In genomic region chr12:51904951-51905471, GRCh38 we compare ENCODE assay signal across 13 cellular contexts. TPM values are rescaled to one million over a fixed set of nuclear protein-coding genes. Genes with fewer than 3 reads are reported as not detected.
DNase-seq lines count a peak whose midpoint lies in the region; ATAC-seq, FAIRE-seq and TF ChIP-seq lines count a peak whose summit lies in the region.
"Had no signal": no experiment of that assay in that cellular context is flagged by ENCODE, and none has a peak within 500 bp of the region (broad histone marks: within the 10 kb centered on the region; RNA-seq: fewer than 3 reads in every experiment).

No MANE protein-coding gene starts in this region.

- H3K27me3 ChIP-seq in GM23248 (replicated peaks; ENCODE audit: insufficient read depth) (no peaks in the 10 kb centered on the region), stomach (peaks cover 0 to 49% (median 19%) of the 10 kb centered on the region in 3 donors)

- TF ChIP-seq EP300 in stomach (IDR thresholded peaks at IDR 0.05): no peak

- no peaks in the 10 kb centered on the region for H4K20me1 ChIP-seq in GM23248 (ENCODE audit: insufficient read depth)

- H3K4me1 ChIP-seq in GM23248 (ENCODE audit: insufficient read depth): peaks cover 43% of the 10 kb centered on the region
- peaks cover 3 to 9% of the 10 kb centered on the region in 2 donors for H3K4me1 ChIP-seq in kidney (ENCODE audit: control insufficient read depth in 1 of 2, insufficient read depth in 1 of 2, low read depth in 1 of 2, low read length in 2 of 2)
- peaks cover 7 to 30% (median 21%) of the 10 kb centered on the region in 4 donors for H3K4me1 ChIP-seq in stomach

- no peak for FAIRE-seq in kidney (lab: Jason Lieb, UNC)
- FAIRE-seq: islet of Langerhans had no signal

- peak overlapping the region; percentile 70 for H2AFZ ChIP-seq in GM23248

- peaks cover 32% of the 10 kb centered on the region for H3F3A ChIP-seq in GM23248 (ENCODE audit: insufficient read depth)

- H3K36me3 ChIP-seq in GM23248 (ENCODE audit: low read depth): no peaks in the 10 kb centered on the region
- no peaks in the 10 kb centered on the region for H3K36me3 ChIP-seq in kidney (ENCODE audit: control insufficient read depth in 1 of 2, insufficient read depth in 2 of 2, low read length in 2 of 2)
- no peaks in the 10 kb centered on the region for H3K36me3 ChIP-seq in stomach

- H3K9me3 ChIP-seq in GM23248 (ENCODE audit: low read depth) (no peaks in the 10 kb centered on the region), kidney (ENCODE audit: control insufficient read depth in 1 of 2, low read length in 2 of 2) (no peaks in the 10 kb centered on the region), stomach (no peaks in the 10 kb centered on the region)

- 4 to 5% methylated on average over 1 of the region's 1 CpG for WGBS in GM23248 (ENCODE audit: low coverage in 1 of 2, low lambda C conversion rate in 2 of 2, missing lambda C conversion rate in 2 of 2), 2 experiments
- WGBS in stomach, 5 donors: 38 to 61% (median 59%) methylated on average over 1 of the region's 1 CpG

- ATAC-seq in HG03045 (IDR thresholded peaks at IDR 0.05; ENCODE audit: unreplicated experiment) (no peak), GM18498 (IDR thresholded peaks at IDR 0.05; ENCODE audit: unreplicated experiment) (no peak), HG03108 (IDR thresholded peaks at IDR 0.05; ENCODE audit: unreplicated experiment) (no peak)

- peaks cover 25% of the 10 kb centered on the region for H3K79me2 ChIP-seq in GM23248 (ENCODE audit: insufficient read depth)

- intact Hi-C loops in kidney (cut with DNase I) (no loop called here), stomach (cut with DNase I; ENCODE audit: low total_unique reads) (no loop called here)

- H3K4me3 ChIP-seq in GM23248 (peak overlapping the region; percentile 58), kidney (ENCODE audit: low read length in 2 of 2) (no peak overlapping the region), stomach (no peak overlapping the region)
- H3K4me3 ChIP-seq: SK-N-MC had no signal

- H3K9ac ChIP-seq in GM23248 (peak overlapping the region; percentile 83), kidney (ENCODE audit: low read length in 2 of 2) (no peak overlapping the region)

- DNase-seq in GM23248: peak; percentile 91
- no peak for DNase-seq in caudate nucleus (lab: John Stamatoyannopoulos, UW)
- peak; percentile 79 for DNase-seq in kidney
- no peak for DNase-seq in stomach
- no peak for DNase-seq in COR-L47 (lab: John Stamatoyannopoulos, UW)
- DNase-seq: DMS79, NCI-H2029 treated with DMSO at 0.1 percent for 48 hours had no signal

- H3K27ac ChIP-seq in GM23248 (peak overlapping the region; percentile 97), caudate nucleus (ENCODE audit: low read depth, low read length) (peak overlapping the region; percentile 41), kidney (ENCODE audit: low read depth in 2 of 2, low read length in 2 of 2) (peak overlapping the region; percentile 66 to 91), stomach (peak overlapping the region; percentile 81 to 91 (median 87))
- H3K27ac ChIP-seq: SK-N-MC had no signal

- H3K9me2 ChIP-seq in GM23248 (ENCODE audit: insufficient read depth): no peaks in the 10 kb centered on the region

- TF ChIP-seq POLR2A in stomach (IDR thresholded peaks at IDR 0.05): no peak

- peak overlapping the region; percentile 84 for H3K4me2 ChIP-seq in GM23248 (ENCODE audit: unreplicated experiment)

- in situ Hi-C loops in GM23248 (cut with MboI): no loop called here

- TF ChIP-seq CTCF in kidney (IDR thresholded peaks at IDR 0.05; ENCODE audit: borderline replicate concordance, extremely low read depth, insufficient read depth) (no peak), stomach (IDR thresholded peaks at IDR 0.05) (no peak)

RNA-seq across cellular contexts. Expression of gene ACVRL1, which starts 2.3 kb away (rescaled TPM):
- 67.4 and 114 TPM in 2 replicates for total RNA-seq in GM23248 (2014; rRNA removed; shearing (Covaris generic))
- polyA plus RNA-seq in GM23248 (2016; fragmentation: Nextera tagmentation; extraction: Ambion mirVana) (18.9 and 19.1 TPM in 2 replicates), kidney (ENCODE audit: insufficient read depth, low read depth, low replicate concordance) (29.1 TPM), stomach (10 to 100 TPM; 11.0 to 20.8 (median 13.3) TPM)
- total RNA-seq in kidney (88.4 TPM), stomach (100 to 1,000 TPM in 2 of 5 donors, 10 to 100 TPM in 3; 36.2 to 117 (median 62.4) TPM)

RNA-seq across cellular contexts. Expression of gene ANKRD33, which starts 17.1 kb away (rescaled TPM):
- not detected in 2 replicates for total RNA-seq in GM23248 (2014; rRNA removed; shearing (Covaris generic))
- polyA plus RNA-seq in GM23248 (2016; fragmentation: Nextera tagmentation; extraction: Ambion mirVana) (not detected in 2 replicates), kidney (ENCODE audit: insufficient read depth, low read depth, low replicate concordance) (not detected), stomach (not detected)
- total RNA-seq in kidney (not detected), stomach (not detected)
- total RNA-seq: temporal lobe had no signal

RNA-seq across cellular contexts. Expression of gene ACVR1B, which starts 46.5 kb away (rescaled TPM):
- 16.4 and 17.0 TPM in 2 replicates for total RNA-seq in GM23248 (2014; rRNA removed; shearing (Covaris generic))
- polyA plus RNA-seq in GM23248 (2016; fragmentation: Nextera tagmentation; extraction: Ambion mirVana) (2.8 and 3.1 TPM in 2 replicates), kidney (ENCODE audit: insufficient read depth, low read depth, low replicate concordance) (30.6 TPM), stomach (1 to 10 TPM; 8.3 to 9.5 (median 9.1) TPM)
- total RNA-seq in kidney (95.5 TPM), stomach (10 to 100 TPM; 23.9 to 53.1 (median 31.3) TPM)

RNA-seq across cellular contexts. Expression of gene FIGNL2, which starts 56.5 kb away (rescaled TPM):
- total RNA-seq in GM23248 (2014; rRNA removed; shearing (Covaris generic)): 0.32 and 0.76 TPM in 2 replicates
- polyA plus RNA-seq in GM23248 (2016; fragmentation: Nextera tagmentation; extraction: Ambion mirVana) (0.13 and 0.23 TPM in 2 replicates), kidney (ENCODE audit: insufficient read depth, low read depth, low replicate concordance) (3.1 TPM), stomach (under 1 TPM in 2 of 3 donors, not detected in 1; 0.10 to 0.12 TPM)
- total RNA-seq in kidney (6.1 TPM), stomach (1 to 10 TPM in 1 of 5 donors, under 1 TPM in 2, not detected in 2; under 0.01 to 1.4 (median 0.73) TPM)

Comparison
In these comparisons a context has a peak if more than half of its experiments do, and no peak if none do; other contexts are left out.
1. DNase-seq: peak in GM23248 (single experiment) and kidney (single experiment); none in caudate nucleus (0 of 61), stomach (single experiment) and COR-L47 (single experiment).
2. H3K27ac ChIP-seq: peak in every context shown above with its lines; median percentile 97 in GM23248; 87 in stomach; 78 in kidney; 41 in caudate nucleus.